ENCODE assay signal across 1 cellular context in genomic region chr10:35835545-35835944, GRCh38.
TF ChIP-seq lines count a peak whose summit lies in the region.

No MANE protein-coding gene starts in this region.

TF ChIP-seq in GM12878, 131 proteins besides CTCF, POLR2A, EP300 and RAD21 (continued from another document):
- TF ChIP-seq ZBTB11 (CRISPR knock-in tag; IDR thresholded peaks at IDR 0.05), result no peak
- TF ChIP-seq MLLT1 (IDR thresholded peaks at IDR 0.05), result no peak
- no peak for TF ChIP-seq JUND (IDR thresholded peaks at IDR 0.05; ENCODE audit: low read depth, low read length)
TF ChIP-seq in GM12878: peak in this region for 0.
